Comparison of ENCODE assay signal across 1 cellular context in the genomic region with DNA sequence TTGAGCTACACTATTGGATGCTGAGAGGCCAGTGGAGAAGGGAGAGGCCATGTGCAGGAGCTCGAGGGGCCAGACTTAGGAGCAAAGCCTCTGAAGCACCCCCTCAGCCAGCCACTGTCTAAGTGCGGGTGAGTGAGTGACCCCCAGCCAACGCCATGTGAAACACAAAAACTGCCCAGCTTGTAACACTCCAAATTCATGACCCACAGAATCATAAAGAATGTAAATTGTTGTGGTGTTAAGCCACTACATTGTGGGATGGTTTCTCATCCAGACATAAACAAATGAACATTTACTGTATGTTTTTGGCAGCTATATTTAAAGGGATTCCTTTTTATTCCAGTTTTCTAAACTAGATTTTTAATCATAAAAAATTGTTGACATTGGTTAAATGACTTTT.
TF ChIP-seq lines count a peak whose summit lies in the region.

No MANE protein-coding gene starts in this region.

TF ChIP-seq in HCT116, 20 proteins besides CTCF, POLR2A, EP300 and RAD21 (continued from another document):
- no peak for TF ChIP-seq ZBTB33 (IDR thresholded peaks at IDR 0.05; ENCODE audit: extremely low read depth, insufficient replicate concordance, low read length)
- TF ChIP-seq ZFX (IDR thresholded peaks at IDR 0.05): no peak
- TF ChIP-seq MAX (IDR thresholded peaks at IDR 0.05): no peak
- TF ChIP-seq CBX3 (IDR thresholded peaks at IDR 0.05; ENCODE audit: low read depth): no peak
- TF ChIP-seq SIN3A (IDR thresholded peaks at IDR 0.05; ENCODE audit: low read depth): no peak
- TF ChIP-seq POLR2AphosphoS5 (IDR thresholded peaks at IDR 0.05; ENCODE audit: low read depth, low read length): no peak
